In genomic region chr19:56084835-56085536, GRCh38 we compare ENCODE assay signal across 1 cellular context.
TF ChIP-seq lines count a peak whose summit lies in the region.

No MANE protein-coding gene starts in this region.

TF ChIP-seq in K562, 482 proteins besides CTCF, POLR2A, EP300 and RAD21:
- TF ChIP-seq RBM22 (IDR thresholded peaks at IDR 0.05; ENCODE audit: low read depth, low read length, poor library complexity, severe bottlenecking), result peak; percentile 77
- TF ChIP-seq PRDM10 (IDR thresholded peaks at IDR 0.05; ENCODE audit: partially characterized antibody), result no peak
- TF ChIP-seq POLR2G (IDR thresholded peaks at IDR 0.05; ENCODE audit: low read depth, low read length), result peak; percentile 66
TF ChIP-seq in K562: peak in this region for 2.
